ENCODE assay signal across 19 cellular contexts in the genomic region with DNA sequence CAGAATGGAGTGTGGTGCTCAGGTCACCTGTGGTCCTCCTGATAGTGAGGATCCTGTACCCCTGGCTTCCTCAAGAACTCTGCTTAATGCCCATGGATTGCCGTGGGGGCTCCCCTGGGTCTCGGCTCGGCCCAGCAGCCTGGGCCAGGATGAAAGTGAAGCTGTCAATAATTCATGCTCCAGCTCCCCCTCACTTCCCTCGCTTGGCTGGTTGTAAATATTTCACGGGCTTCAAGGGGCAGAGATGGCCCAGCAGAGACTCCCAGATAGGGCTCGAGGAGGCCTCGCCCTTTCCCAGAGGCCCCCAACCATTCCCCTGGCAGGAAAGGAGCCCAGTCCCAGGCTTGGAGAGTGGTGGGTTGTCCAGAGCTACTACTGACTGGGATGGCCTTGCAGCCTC. TPM values are rescaled to one million over a fixed set of nuclear protein-coding genes. Genes with fewer than 3 reads are reported as not detected.
A peak's percentile ranks its signal among the peaks of the same experiment; 100 is the strongest.
DNase-seq lines count a peak whose midpoint lies in the region; TF ChIP-seq lines count a peak whose summit lies in the region.
"Had no signal": no experiment of that assay in that cellular context is flagged by ENCODE, and none has a peak within 500 bp of the region (broad histone marks: within the 10 kb centered on the region; RNA-seq: fewer than 3 reads in every experiment).

No MANE protein-coding gene starts in this region.

- no peak overlapping the region for H2AK5ac ChIP-seq in neuronal stem cell (ENCODE audit: low read depth, low read length)

- peak overlapping the region in 7 of 11 experiments; percentile 11 to 48 (median 28); a peak in 12 of 22 replicates for H3K4me2 ChIP-seq in BLaER1 treated with 17β-estradiol and CSF1 and Interleukin-3, amounts not matched to agents 10 nM and 100 nM
- H3K4me2 ChIP-seq in neuronal stem cell (ENCODE audit: insufficient read depth, low read length, poor library complexity, severe bottlenecking): no peak overlapping the region
- H3K4me2 ChIP-seq: GM23338 had no signal

- no peak overlapping the region for H2AFZ ChIP-seq in neuronal stem cell (ENCODE audit: low read length)
- H2AFZ ChIP-seq: GM23338 had no signal

- peaks cover 0 to 3% (median 0%) of the 10 kb centered on the region in 11 experiments; a peak in 4 of 22 replicates for H3K27me3 ChIP-seq in BLaER1 treated with 17β-estradiol and CSF1 and Interleukin-3, amounts not matched to agents 10 nM and 100 nM
- peaks cover 0 to 22% (median 0%) of the 10 kb centered on the region in 3 experiments for H3K27me3 ChIP-seq in neuronal stem cell (ENCODE audit: control insufficient read depth in 3 of 3, insufficient read depth in 3 of 3, low read depth in 1 of 3, low read length in 3 of 3)

- no CpG with 5 or more reads among the region's 7 CpGs for WGBS in neuronal stem cell (ENCODE audit: extremely low coverage in 2 of 2, insufficient read length in 2 of 2, insufficient replicate concordance in 1 of 2), 2 donors

- peak overlapping the region; percentile 40 for H3K18ac ChIP-seq in neuronal stem cell (ENCODE audit: low read length)

- H4K91ac ChIP-seq in neuronal stem cell (ENCODE audit: low read depth, low read length, poor library complexity): no peak overlapping the region

- no peaks in the 10 kb centered on the region for H3K9me3 ChIP-seq in BLaER1 treated with 17β-estradiol and CSF1 and Interleukin-3, amounts not matched to agents 10 nM and 100 nM (replicated peaks in 1 of 11)
- peaks cover 0 to 2% of the 10 kb centered on the region in 2 donors for H3K9me3 ChIP-seq in neuronal stem cell (replicated peaks in 1 of 2; ENCODE audit: control insufficient read depth in 2 of 2, insufficient read depth in 1 of 2, low read depth in 1 of 2, low read length in 2 of 2)
- H3K9me3 ChIP-seq: HAP-1 had no signal

- H3K27me3 Mint-ChIP-seq in chondrocyte (ENCODE audit: low read depth): peaks cover 51% of the 10 kb centered on the region

- no peaks in the 10 kb centered on the region for H3K9me3 Mint-ChIP-seq in chondrocyte (ENCODE audit: low read depth)
- H3K9me3 Mint-ChIP-seq: CD14-positive monocyte; CD4-positive, alpha-beta T cell; CD8-positive, alpha-beta memory T cell; GM23338 had no signal

- H2BK15ac ChIP-seq in neuronal stem cell (ENCODE audit: low read length): no peak overlapping the region

- peak; percentile 28 for DNase-seq in islet precursor cell
- DNase-seq in neuronal stem cell (ENCODE audit: low spot score): no peak
- DNase-seq in NCI-H2029 treated with DMSO at 0.1 percent for 48 hours (lab: John Stamatoyannopoulos, UW): no peak
- no peak for DNase-seq in GM10248 (ENCODE audit: extremely low spot score)
- DNase-seq in chondrocyte (ENCODE audit: low spot score): no peak
- DNase-seq: CD4-positive, alpha-beta T cell; CD8-positive, alpha-beta memory T cell; DMS 273 treated with DMSO at 0.1 percent for 48 hours; DMS79; EL; GDM1 had no signal

- no peaks in the 10 kb centered on the region for H3K36me3 Mint-ChIP-seq in chondrocyte (ENCODE audit: low read depth)
- H3K36me3 Mint-ChIP-seq: CD14-positive monocyte; CD8-positive, alpha-beta memory T cell had no signal

- no peak overlapping the region for H3K4me3 Mint-ChIP-seq in chondrocyte (ENCODE audit: unreplicated experiment)
- H3K4me3 Mint-ChIP-seq: CD14-positive monocyte; CD4-positive, alpha-beta T cell; CD8-positive, alpha-beta memory T cell; GM23338 had no signal

- H3K36me3 ChIP-seq in BLaER1 treated with 17β-estradiol and CSF1 and Interleukin-3, amounts not matched to agents 10 nM and 100 nM: no peaks in the 10 kb centered on the region
- H3K36me3 ChIP-seq in neuronal stem cell (replicated peaks in 1 of 2; ENCODE audit: control insufficient read depth in 2 of 2, insufficient read depth in 2 of 2, low read length in 2 of 2): no peaks in the 10 kb centered on the region
- H3K36me3 ChIP-seq: HAP-1 had no signal

- H3K27ac ChIP-seq in BLaER1 treated with 17β-estradiol and CSF1 and Interleukin-3, amounts not matched to agents 10 nM and 100 nM: no peak overlapping the region
- no peak overlapping the region for H3K27ac ChIP-seq in neuronal stem cell (replicated peaks; ENCODE audit: low read length)

- H4K8ac ChIP-seq in neuronal stem cell (ENCODE audit: low read depth, low read length): no peak overlapping the region

- CTCF ChIA-PET in GM10248 (lab: Yijun Ruan, JAX): interaction anchor here (0.9 to 2.3 kb wide), 3 partner anchors 15 to 58 kb away, joined by 3 to 7 read pairs (median 3); no protein-coding TSS in a partner anchor

- H2BK5ac ChIP-seq in neuronal stem cell (ENCODE audit: low read length): no peak overlapping the region

- H4K20me1 ChIP-seq in BLaER1 treated with 17β-estradiol and CSF1 and Interleukin-3, amounts not matched to agents 10 nM and 100 nM: peaks cover 0 to 2% (median 0%) of the 10 kb centered on the region in 11 experiments; a peak in 1 of 22 replicates

- H3K4ac ChIP-seq in neuronal stem cell (ENCODE audit: low read length): no peak overlapping the region

- H3K4me3 ChIP-seq in BLaER1 treated with 17β-estradiol and CSF1 and Interleukin-3, amounts not matched to agents 10 nM and 100 nM: no peak overlapping the region
- no peak overlapping the region for H3K4me3 ChIP-seq in neuronal stem cell (ENCODE audit: low read length in 2 of 2)
- H3K4me3 ChIP-seq: GM23338, HAP-1 had no signal

- no peak overlapping the region for H3K27ac Mint-ChIP-seq in chondrocyte (ENCODE audit: unreplicated experiment)
- H3K27ac Mint-ChIP-seq: CD4-positive, alpha-beta T cell; GM23338 had no signal

- no peak overlapping the region for H2BK12ac ChIP-seq in neuronal stem cell (ENCODE audit: low read length)

- no peaks in the 10 kb centered on the region for H3K4me1 Mint-ChIP-seq in chondrocyte (ENCODE audit: low read depth)
- H3K4me1 Mint-ChIP-seq: CD14-positive monocyte; CD8-positive, alpha-beta memory T cell had no signal

- H3K79me1 ChIP-seq in neuronal stem cell (ENCODE audit: low read depth, low read length): peaks cover 4% of the 10 kb centered on the region

- no peak overlapping the region for H3K14ac ChIP-seq in neuronal stem cell (ENCODE audit: low read length)

- POLR2A ChIA-PET in GM10248 (lab: Yijun Ruan, JAX): no interaction called here

- no peak for TF ChIP-seq CTCF in GM10248 (IDR thresholded peaks at IDR 0.05; ENCODE audit: control extremely low read depth, extremely low read depth, low read depth, missing control alignments)
- no peak for TF ChIP-seq CTCF in chondrocyte (IDR thresholded peaks at IDR 0.05)

- no peak overlapping the region for H3K9ac ChIP-seq in BLaER1 treated with 17β-estradiol and CSF1 and Interleukin-3, amounts not matched to agents 10 nM and 100 nM
- H3K9ac ChIP-seq in neuronal stem cell (ENCODE audit: low read depth, low read length, poor library complexity): no peak overlapping the region

- peaks cover 0 to 45% (median 16%) of the 10 kb centered on the region in 10 experiments; a peak in 15 of 20 replicates for H3K4me1 ChIP-seq in BLaER1 treated with 17β-estradiol and CSF1 and Interleukin-3, amounts not matched to agents 10 nM and 100 nM
- peaks cover 0 to 5% of the 10 kb centered on the region in 2 donors for H3K4me1 ChIP-seq in neuronal stem cell (ENCODE audit: control insufficient read depth in 2 of 2, insufficient read depth in 1 of 2, low read depth in 1 of 2, low read length in 2 of 2)
- H3K4me1 ChIP-seq: HAP-1 had no signal

- no peak overlapping the region for H2BK120ac ChIP-seq in neuronal stem cell (ENCODE audit: low read depth, low read length)

- no peak overlapping the region for H3K23ac ChIP-seq in neuronal stem cell (ENCODE audit: low read depth, low read length, poor library complexity)

RNA-seq across cellular contexts. Expression of a gene that starts 42.7 kb away (rescaled TPM):
- polyA plus RNA-seq in neuronal stem cell (2013, experiment 1 of 2): not detected
- not detected for polyA plus RNA-seq in neuronal stem cell (2013, experiment 2 of 2)
- not detected in 3 replicates for total RNA-seq in chondrocyte
- total RNA-seq: A172; A673; CD4-positive, alpha-beta T cell; CD8-positive, alpha-beta memory T cell; GM23338; H4 had no signal
- polyA plus RNA-seq: BJ; CD14-positive monocyte; CD8-positive, alpha-beta memory T cell; GM23338 had no signal

RNA-seq across cellular contexts. Expression of a gene that starts 44.5 kb away (rescaled TPM):
- polyA plus RNA-seq in neuronal stem cell (2013, experiment 1 of 2): 0.22 TPM
- polyA plus RNA-seq in neuronal stem cell (2013, experiment 2 of 2): 0.11 TPM
- 0.12 to 0.33 TPM (median 0.17 TPM) in 3 replicates for total RNA-seq in chondrocyte
- total RNA-seq: A172 had no signal
- polyA plus RNA-seq: BJ, CD14-positive monocyte had no signal
